Comparison of ENCODE assay signal across 25 cellular contexts in the genomic region with DNA sequence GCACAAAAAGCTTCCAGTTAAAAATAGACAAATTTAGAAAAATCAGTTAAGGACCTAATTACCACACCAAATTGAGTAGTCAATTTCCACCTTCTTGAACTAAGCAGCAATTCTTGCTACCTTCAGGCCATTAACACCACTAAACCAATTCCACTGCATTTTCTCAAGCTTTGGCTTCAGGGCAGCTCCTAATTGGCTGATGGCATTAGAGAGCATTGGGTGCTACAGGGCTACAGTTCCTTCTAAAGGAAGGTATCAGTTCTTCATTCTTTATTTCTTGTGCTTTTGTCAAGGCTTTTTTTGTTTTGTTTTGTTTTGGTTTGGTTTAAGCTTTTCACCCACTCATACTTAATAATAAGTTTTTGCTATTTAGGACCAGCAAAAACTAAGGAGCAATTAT.
"Had no signal": no experiment of that assay in that cellular context is flagged by ENCODE, and none has a peak within 500 bp of the region (broad histone marks: within the 10 kb centered on the region; RNA-seq: fewer than 3 reads in every experiment).

No MANE protein-coding gene starts in this region.

- H3K4me2 ChIP-seq: hepatocyte had no signal

- H3K79me2 ChIP-seq: hepatocyte had no signal

- H3K27me3 ChIP-seq: gastroesophageal sphincter, hepatocyte, ovary, sigmoid colon, stomach, thyroid gland, upper lobe of left lung, vagina had no signal

- ATAC-seq: activated T-cell treated with anti-CD3 and anti-CD28 coated beads, Interleukin-2, amount 50 U/mL, for 4 hours; activated T-helper 17 cell treated with anti-CD3 and anti-CD28 coated beads, Interleukin-2, amount 50 U/mL, for 72 hours; effector memory CD8-positive, alpha-beta T cell; gastroesophageal sphincter; left cardiac atrium; left ventricle myocardium superior had no signal

- H3K36me3 ChIP-seq: gastroesophageal sphincter, neutrophil, ovary, sigmoid colon, stomach, thyroid gland, upper lobe of left lung, vagina had no signal

- DNase-seq: activated CD4-positive, alpha-beta memory T cell treated with anti-CD3 and anti-CD28 coated beads, Interleukin-2, amount 10 ng/mL, durations not matched to agents 7 days and 5 days; activated CD4-positive, alpha-beta T cell treated with anti-CD3 and anti-CD28 coated beads for 1 hour; activated CD4-positive, alpha-beta T cell treated with anti-CD3 and anti-CD28 coated beads, Interleukin-2, amount 10 ng/mL, durations not matched to agents 7 days and 5 days; activated gamma-delta T cell treated with Interleukin-2 at 50 U/mL for 16 hours; activated naive CD4-positive, alpha-beta T cell treated with anti-CD3 and anti-CD28 coated beads, Interleukin-2, amount 50 U/mL, for 16 hours; activated T-cell treated with anti-CD3 and anti-CD28 coated beads, Interleukin-2, amount 50 U/mL, for 4 hours; amygdala; caudate nucleus; cortex of kidney; effector memory CD8-positive, alpha-beta T cell; left cardiac atrium; left ventricle myocardium superior; ovary; sigmoid colon; small intestine; stimulated activated CD4-positive, alpha-beta T cell treated with anti-CD3 and anti-CD28 coated beads, Interleukin-1b, Interleukin-23, amount 100 ng/mL, for 48 hours; stimulated activated naive B cell treated with anti-CD40 and anti-IgM and Interleukin-4, amounts not matched to agents 10 μg/mL and 1 μg/mL and 100 μg/mL, for 72 hours; stomach; thyroid gland; upper lobe of left lung had no signal

- H3K4me3 ChIP-seq: gastroesophageal sphincter, hepatocyte, ovary, sigmoid colon, stomach, thyroid gland, upper lobe of left lung, vagina had no signal

- H3K27ac ChIP-seq: gastroesophageal sphincter, hepatocyte, neutrophil, ovary, sigmoid colon, stomach, thyroid gland, upper lobe of left lung, vagina had no signal

- H3K4me1 ChIP-seq: gastroesophageal sphincter, stomach, thyroid gland, upper lobe of left lung had no signal
